In genomic region chr16:6195966-6196365, GRCh38 we compare ENCODE assay signal across 26 cellular contexts.
"Had no signal": no experiment of that assay in that cellular context is flagged by ENCODE, and none has a peak within 500 bp of the region (broad histone marks: within the 10 kb centered on the region; RNA-seq: fewer than 3 reads in every experiment).

No MANE protein-coding gene starts in this region.

- H3K27me3 ChIP-seq: breast epithelium, SJCRH30 had no signal

- H3K4me3 ChIP-seq: breast epithelium, SJCRH30 had no signal

- H3K4me1 ChIP-seq: breast epithelium, SJCRH30 had no signal

- DNase-seq: activated CD4-positive, alpha-beta T cell treated with anti-CD3 and anti-CD28 coated beads for 48 hours; activated CD4-positive, alpha-beta T cell treated with anti-CD3 and anti-CD28 coated beads, Interleukin-2, amount 50 U/mL, for 4 hours; activated CD4-positive, CD25-positive, alpha-beta regulatory T cell treated with anti-CD3 and anti-CD28 coated beads, Interleukin-2, amount 50 U/mL, for 72 hours; activated CD8-positive, alpha-beta T cell treated with anti-CD3 and anti-CD28 coated beads, Interleukin-2, amount 10 ng/mL, durations not matched to agents 7 days and 5 days; activated effector memory CD4-positive, alpha-beta T cell treated with Interleukin-2 at 50 U/mL for 16 hours; activated naive CD4-positive, alpha-beta T cell; activated T-cell treated with anti-CD3 and anti-CD28 coated beads, Interleukin-2, amount 50 U/mL, for 24 hours; aorta; NCI-H1048; NCI-H146; NCI-H187 treated with DMSO at 0.1 percent for 48 hours; NCI-H2081 treated with DMSO at 0.1 percent for 48 hours; NCI-H2171; NCI-H2227 treated with DMSO at 0.1 percent for 48 hours; NCI-H446 treated with DMSO at 0.1 percent for 48 hours; NCI-H526; NCI-H774; OCI-M1; Right ventricle myocardium superior; RPMI8226; SJCRH30; SK-N-SH; T-helper 1 cell had no signal

- H3K27ac ChIP-seq: breast epithelium, SJCRH30 had no signal

- H3K36me3 ChIP-seq: breast epithelium, SJCRH30 had no signal

- H3K9me3 ChIP-seq: breast epithelium, SJCRH30, SK-N-SH had no signal

- H3K9ac ChIP-seq: SK-N-SH had no signal

- ATAC-seq: activated CD8-positive, alpha-beta T cell treated with anti-CD3 and anti-CD28 coated beads, Interleukin-2, amount 10 ng/mL, durations not matched to agents 7 days and 5 days; Panc1; WTC11 had no signal
